In the genomic region with DNA sequence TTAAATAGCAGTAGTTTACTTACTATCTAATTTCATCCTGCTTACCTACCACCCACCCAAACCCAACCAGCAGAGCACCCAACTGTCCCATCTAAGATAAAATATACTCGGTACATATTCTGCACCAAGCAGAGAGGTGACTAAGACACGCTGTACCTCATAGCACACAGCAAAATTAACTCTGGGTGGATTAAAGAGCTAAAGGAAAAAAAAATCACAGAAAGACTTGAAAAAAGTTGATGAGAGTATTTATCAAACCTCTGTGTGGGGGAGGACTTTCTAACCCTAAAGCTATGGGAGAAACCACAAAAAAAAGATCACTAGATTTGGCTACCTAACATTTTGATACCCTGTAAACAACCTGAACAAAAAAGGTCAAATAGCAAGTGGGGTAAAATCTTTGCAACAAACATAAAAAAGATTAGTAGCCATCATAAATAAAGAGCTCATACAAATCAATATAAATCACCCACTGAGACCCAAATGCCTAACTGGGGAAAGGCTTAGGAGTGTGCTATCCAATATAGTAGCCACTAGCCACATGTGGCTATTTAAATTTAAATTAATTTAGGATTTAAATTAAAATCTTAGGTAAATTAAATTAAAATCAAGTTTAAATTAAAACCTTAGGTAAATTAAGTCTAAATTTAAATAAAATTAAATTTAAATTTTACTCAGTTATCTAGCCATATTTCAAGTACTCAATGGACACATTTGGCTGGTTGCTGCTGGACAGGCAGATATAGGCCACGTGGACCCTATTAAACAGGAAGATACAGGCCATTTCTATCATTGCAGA, we compare ENCODE assay signal across 27 cellular contexts. TPM values are rescaled to one million over a fixed set of nuclear protein-coding genes. Genes with fewer than 3 reads are reported as not detected.
DNase-seq lines count a peak whose midpoint lies in the region; ATAC-seq and TF ChIP-seq lines count a peak whose summit lies in the region.
"Had no signal": no experiment of that assay in that cellular context is flagged by ENCODE, and none has a peak within 500 bp of the region (broad histone marks: within the 10 kb centered on the region; RNA-seq: fewer than 3 reads in every experiment).

No MANE protein-coding gene starts in this region.

- CTCF ChIA-PET in activated CD4-positive, alpha-beta T cell treated with anti-CD3 and anti-CD28 coated beads, Interleukin-2, amount 10 ng/mL, durations not matched to agents 7 days and 5 days (lab: Charles Lee), result interaction anchor here (0.8 to 3.0 kb wide), 8 partner anchors 9 to 99 kb away, joined by 3 to 9 read pairs (median 4); no protein-coding TSS in a partner anchor
- CTCF ChIA-PET in CD8-positive, alpha-beta memory T cell (lab: Charles Lee), result interaction anchor here (0.6 to 1.8 kb wide), 6 partner anchors 25 to 54 kb away, joined by 3 to 5 read pairs (median 4); a partner anchor contains a TSS
- CTCF ChIA-PET in naive thymus-derived CD4-positive, alpha-beta T cell (lab: Charles Lee), result interaction anchor here (0.7 to 1.5 kb wide), 6 partner anchors 10 to 105 kb away, joined by 3 to 5 read pairs (median 3); a partner anchor contains a TSS

- peaks cover 82% of the 10 kb centered on the region for H3K4me1 ChIP-seq in CD8-positive, alpha-beta memory T cell (ENCODE audit: insufficient read depth, low read length)
- peaks cover 28 to 84% of the 10 kb centered on the region in 2 donors for H3K4me1 ChIP-seq in naive thymus-derived CD4-positive, alpha-beta T cell (ENCODE audit: control insufficient read depth in 2 of 2, insufficient read depth in 2 of 2, low read length in 2 of 2)
- no peaks in the 10 kb centered on the region for H3K4me1 ChIP-seq in right lobe of liver
- H3K4me1 ChIP-seq: A549 had no signal

- no peak for TF ChIP-seq POLR2A in right lobe of liver (IDR thresholded peaks at IDR 0.05)

- no peaks in the 10 kb centered on the region for H3K9me3 Mint-ChIP-seq in activated CD4-positive, alpha-beta T cell treated with anti-CD3 and anti-CD28 coated beads, Interleukin-2, amount 10 ng/mL, durations not matched to agents 7 days and 5 days
- no peaks in the 10 kb centered on the region for H3K9me3 Mint-ChIP-seq in CD8-positive, alpha-beta memory T cell
- no peaks in the 10 kb centered on the region for H3K9me3 Mint-ChIP-seq in activated T-helper 17 cell treated with anti-CD3 and anti-CD28 coated beads, Interleukin-2, amount 50 U/mL, for 72 hours
- no peaks in the 10 kb centered on the region for H3K9me3 Mint-ChIP-seq in naive thymus-derived CD4-positive, alpha-beta T cell
- H3K9me3 Mint-ChIP-seq: memory B cell had no signal

- peak; percentile 66 for ATAC-seq in activated T-helper 17 cell treated with anti-CD3 and anti-CD28 coated beads, Interleukin-2, amount 50 U/mL, for 72 hours (replicated peaks)
- peak; percentile 49 for ATAC-seq in naive thymus-derived CD4-positive, alpha-beta T cell
- ATAC-seq in right lobe of liver, result no peak
- ATAC-seq: psoas muscle had no signal

- H3K36me3 Mint-ChIP-seq in activated CD4-positive, alpha-beta T cell treated with anti-CD3 and anti-CD28 coated beads, Interleukin-2, amount 10 ng/mL, durations not matched to agents 7 days and 5 days (ENCODE audit: low read depth), result peaks cover 29% of the 10 kb centered on the region
- peaks cover 0 to 3% (median 0%) of the 10 kb centered on the region in 3 donors for H3K36me3 Mint-ChIP-seq in CD8-positive, alpha-beta memory T cell
- peaks cover 100% of the 10 kb centered on the region for H3K36me3 Mint-ChIP-seq in activated T-helper 17 cell treated with anti-CD3 and anti-CD28 coated beads, Interleukin-2, amount 50 U/mL, for 72 hours (ENCODE audit: low read depth)
- H3K36me3 Mint-ChIP-seq in naive thymus-derived CD4-positive, alpha-beta T cell, result peaks cover 0 to 22% (median 0%) of the 10 kb centered on the region in 5 donors
- H3K36me3 Mint-ChIP-seq: memory B cell had no signal

- no peak overlapping the region for H3K4me3 ChIP-seq in CD8-positive, alpha-beta memory T cell (ENCODE audit: low read length)
- H3K4me3 ChIP-seq in naive thymus-derived CD4-positive, alpha-beta T cell (ENCODE audit: low read length), result no peak overlapping the region
- no peak overlapping the region for H3K4me3 ChIP-seq in right lobe of liver
- H3K4me3 ChIP-seq: A549, heart right ventricle, psoas muscle, uterus had no signal

- no peak for DNase-seq in activated CD4-positive, alpha-beta T cell treated with anti-CD3 and anti-CD28 coated beads, Interleukin-2, amount 10 ng/mL, durations not matched to agents 7 days and 5 days
- DNase-seq in activated CD4-positive, alpha-beta T cell treated with anti-CD3 and anti-CD28 coated beads, Interleukin-2, amount 50 U/mL, for 1 hour, result no peak
- peak in 1 of 5 donors; percentile 41 for DNase-seq in CD8-positive, alpha-beta memory T cell
- peak in 7 of 9 donors; percentile 40 to 71 (median 55) for DNase-seq in naive thymus-derived CD4-positive, alpha-beta T cell
- DNase-seq in NCI-H510A (lab: John Stamatoyannopoulos, UW) (no peak), DMS153 (lab: John Stamatoyannopoulos, UW) (no peak), right lobe of liver (no peak)
- DNase-seq: activated CD4-positive, CD25-positive, alpha-beta regulatory T cell; effector CD4-positive, alpha-beta T cell; erythroblast; left cardiac atrium; NCI-H1092 treated with DMSO at 0.1 percent for 48 hours; NCI-H2029 treated with DMSO at 0.1 percent for 48 hours; NCI-H2227 treated with DMSO at 0.1 percent for 48 hours; NCI-H774; psoas muscle; uterus had no signal

- H3K4me3 Mint-ChIP-seq in activated CD4-positive, alpha-beta T cell treated with anti-CD3 and anti-CD28 coated beads, Interleukin-2, amount 10 ng/mL, durations not matched to agents 7 days and 5 days, result peak overlapping the region; percentile 69
- peak overlapping the region; percentile 37 to 80 (median 56) for H3K4me3 Mint-ChIP-seq in CD8-positive, alpha-beta memory T cell
- H3K4me3 Mint-ChIP-seq in activated T-helper 17 cell treated with anti-CD3 and anti-CD28 coated beads, Interleukin-2, amount 50 U/mL, for 72 hours, result peak overlapping the region; percentile 80
- H3K4me3 Mint-ChIP-seq in naive thymus-derived CD4-positive, alpha-beta T cell, result peak overlapping the region; percentile 10 to 88 (median 73)
- H3K4me3 Mint-ChIP-seq: memory B cell had no signal

- POLR2A ChIA-PET in activated CD4-positive, alpha-beta T cell treated with anti-CD3 and anti-CD28 coated beads, Interleukin-2, amount 10 ng/mL, durations not matched to agents 7 days and 5 days (lab: Charles Lee), result interaction anchor here (1.3 kb wide), 1 partner anchor 11 kb away, joined by 4 read pairs; no protein-coding TSS in a partner anchor
- POLR2A ChIA-PET in CD8-positive, alpha-beta memory T cell (lab: Charles Lee), result interaction anchor here (0.5 to 1.2 kb wide), 6 partner anchors 14 to 90 kb away, joined by 3 to 4 read pairs (median 3); no protein-coding TSS in a partner anchor
- POLR2A ChIA-PET in naive thymus-derived CD4-positive, alpha-beta T cell (lab: Charles Lee), result interaction anchor here (0.6 to 19.7 kb wide), 25 partner anchors 11 to 1747 kb away, joined by 3 to 233 read pairs (median 5); no protein-coding TSS in a partner anchor

- WGBS in right lobe of liver (ENCODE audit: insufficient coverage, low coverage, low lambda C conversion rate, missing lambda C conversion rate), result 71% methylated on average over 3 of the region's 3 CpGs

- H3K27me3 Mint-ChIP-seq in activated CD4-positive, alpha-beta T cell treated with anti-CD3 and anti-CD28 coated beads, Interleukin-2, amount 10 ng/mL, durations not matched to agents 7 days and 5 days, result no peaks in the 10 kb centered on the region
- H3K27me3 Mint-ChIP-seq in CD8-positive, alpha-beta memory T cell, result peaks cover 0 to 1% of the 10 kb centered on the region in 2 donors
- no peaks in the 10 kb centered on the region for H3K27me3 Mint-ChIP-seq in activated T-helper 17 cell treated with anti-CD3 and anti-CD28 coated beads, Interleukin-2, amount 50 U/mL, for 72 hours
- no peaks in the 10 kb centered on the region for H3K27me3 Mint-ChIP-seq in naive thymus-derived CD4-positive, alpha-beta T cell
- H3K27me3 Mint-ChIP-seq: memory B cell had no signal

- TF ChIP-seq CTCF in right lobe of liver (IDR thresholded peaks at IDR 0.05), result no peak

- H3K27ac Mint-ChIP-seq in activated CD4-positive, alpha-beta T cell treated with anti-CD3 and anti-CD28 coated beads, Interleukin-2, amount 10 ng/mL, durations not matched to agents 7 days and 5 days, result peak overlapping the region; percentile 99
- peak overlapping the region; percentile 78 to 96 (median 90) for H3K27ac Mint-ChIP-seq in CD8-positive, alpha-beta memory T cell
- peak overlapping the region; percentile 94 for H3K27ac Mint-ChIP-seq in activated T-helper 17 cell treated with anti-CD3 and anti-CD28 coated beads, Interleukin-2, amount 50 U/mL, for 72 hours
- H3K27ac Mint-ChIP-seq in naive thymus-derived CD4-positive, alpha-beta T cell, result peak overlapping the region; percentile 84 to 100 (median 97)
- H3K27ac Mint-ChIP-seq: memory B cell had no signal

- intact Hi-C loops in naive thymus-derived CD4-positive, alpha-beta T cell (cut with micrococcal nuclease), result loop anchor here (1.0 to 5.0 kb wide), 5 partner anchors 10 to 90 kb away; no protein-coding TSS in a partner anchor
- intact Hi-C loops in right lobe of liver (cut with DNase I), result no loop called here

- H3K27me3 ChIP-seq in CD8-positive, alpha-beta memory T cell (ENCODE audit: insufficient read depth, low read length, poor library complexity, severe bottlenecking), result no peaks in the 10 kb centered on the region
- H3K27me3 ChIP-seq in naive thymus-derived CD4-positive, alpha-beta T cell (ENCODE audit: control insufficient read depth in 2 of 2, insufficient read depth in 2 of 2, low read length in 2 of 2), result no peaks in the 10 kb centered on the region
- H3K27me3 ChIP-seq in right lobe of liver, result no peaks in the 10 kb centered on the region
- H3K27me3 ChIP-seq: uterus had no signal

- no peak overlapping the region for H3K27ac ChIP-seq in CD8-positive, alpha-beta memory T cell (ENCODE audit: low read depth, low read length)
- H3K27ac ChIP-seq in naive thymus-derived CD4-positive, alpha-beta T cell (ENCODE audit: low read depth, low read length), result peak overlapping the region; percentile 63
- no peak overlapping the region for H3K27ac ChIP-seq in right lobe of liver
- H3K27ac ChIP-seq: A549, psoas muscle, uterus had no signal

- no peaks in the 10 kb centered on the region for H3K9me3 ChIP-seq in CD8-positive, alpha-beta memory T cell (ENCODE audit: low read length)
- no peaks in the 10 kb centered on the region for H3K9me3 ChIP-seq in naive thymus-derived CD4-positive, alpha-beta T cell (ENCODE audit: control insufficient read depth in 2 of 3, low read length in 3 of 3)
- H3K9me3 ChIP-seq in right lobe of liver, result no peaks in the 10 kb centered on the region
- H3K9me3 ChIP-seq: A549, uterus had no signal

- no peaks in the 10 kb centered on the region for H3K36me3 ChIP-seq in CD8-positive, alpha-beta memory T cell (ENCODE audit: insufficient read depth, low read length)
- H3K36me3 ChIP-seq in naive thymus-derived CD4-positive, alpha-beta T cell (ENCODE audit: control insufficient read depth in 2 of 3, insufficient read depth in 3 of 3, low read length in 3 of 3), result no peaks in the 10 kb centered on the region
- H3K36me3 ChIP-seq in right lobe of liver, result no peaks in the 10 kb centered on the region
- H3K36me3 ChIP-seq: heart right ventricle, uterus had no signal

- H3K4me1 Mint-ChIP-seq in activated CD4-positive, alpha-beta T cell treated with anti-CD3 and anti-CD28 coated beads, Interleukin-2, amount 10 ng/mL, durations not matched to agents 7 days and 5 days, result peaks cover 91% of the 10 kb centered on the region
- peaks cover 52 to 87% (median 85%) of the 10 kb centered on the region in 3 donors for H3K4me1 Mint-ChIP-seq in CD8-positive, alpha-beta memory T cell
- H3K4me1 Mint-ChIP-seq in activated T-helper 17 cell treated with anti-CD3 and anti-CD28 coated beads, Interleukin-2, amount 50 U/mL, for 72 hours, result peaks cover 40% of the 10 kb centered on the region
- H3K4me1 Mint-ChIP-seq in naive thymus-derived CD4-positive, alpha-beta T cell, result peaks cover 53 to 99% (median 88%) of the 10 kb centered on the region in 7 donors

RNA-seq across cellular contexts. Expression of a gene that starts 25.6 kb away (rescaled TPM):
- total RNA-seq in activated CD4-positive, alpha-beta T cell treated with anti-CD3 and anti-CD28 coated beads, Interleukin-2, amount 10 ng/mL, durations not matched to agents 7 days and 5 days, result 100 to 1,000 TPM; 379 to 405 TPM
- total RNA-seq in CD8-positive, alpha-beta memory T cell, result 100 to 1,000 TPM; 169 to 175 TPM
- polyA plus RNA-seq in CD8-positive, alpha-beta memory T cell, result 156 TPM
- total RNA-seq in activated T-helper 17 cell treated with anti-CD3 and anti-CD28 coated beads, Interleukin-2, amount 50 U/mL, for 72 hours, result 100 to 1,000 TPM; 231 to 476 TPM
- 100 to 1,000 TPM; 180 to 399 (median 224) TPM for total RNA-seq in naive thymus-derived CD4-positive, alpha-beta T cell
- 100 to 1,000 TPM; 217 to 371 TPM for polyA plus RNA-seq in naive thymus-derived CD4-positive, alpha-beta T cell
- under 1 TPM; 0.12 to 0.56 (median 0.35) TPM for total RNA-seq in right lobe of liver
- total RNA-seq: Calu3, fibroblast of villous mesenchyme, H1, myocyte, OCI-LY7, temporal lobe had no signal
- polyA plus RNA-seq: A549, H1 had no signal

Comparison
In these comparisons a context has a peak if more than half of its experiments do, and no peak if none do; other contexts are left out.
1. DNase-seq: peak in naive thymus-derived CD4-positive, alpha-beta T cell (7 of 9); none in activated CD4-positive, alpha-beta T cell treated with anti-CD3 and anti-CD28 coated beads, Interleukin-2, amount 10 ng/mL, durations not matched to agents 7 days and 5 days (single experiment), activated CD4-positive, alpha-beta T cell treated with anti-CD3 and anti-CD28 coated beads, Interleukin-2, amount 50 U/mL, for 1 hour (single experiment), NCI-H510A (single experiment), DMS153 (single experiment) and right lobe of liver (0 of 3).
2. ATAC-seq: peak in activated T-helper 17 cell treated with anti-CD3 and anti-CD28 coated beads, Interleukin-2, amount 50 U/mL, for 72 hours (single experiment) and naive thymus-derived CD4-positive, alpha-beta T cell (single experiment); none in right lobe of liver (0 of 4).
3. RNA of a gene that starts 25.6 kb away (total RNA-seq): 231 to 476 TPM in activated T-helper 17 cell treated with anti-CD3 and anti-CD28 coated beads, Interleukin-2, amount 50 U/mL, for 72 hours, 379 to 405 TPM in activated CD4-positive, alpha-beta T cell treated with anti-CD3 and anti-CD28 coated beads, Interleukin-2, amount 10 ng/mL, durations not matched to agents 7 days and 5 days, 180 to 399 TPM in naive thymus-derived CD4-positive, alpha-beta T cell and 169 to 175 TPM in CD8-positive, alpha-beta memory T cell; 0.12 to 0.56 TPM in right lobe of liver; every median in the first group is over 100 times any median in the second.
4. intact Hi-C loops: an anchor here in naive thymus-derived CD4-positive, alpha-beta T cell (1.0 to 5.0 kb wide); none called in right lobe of liver.
5. Peak in every context shown above with its lines, with median percentiles within 50 percentile points of each other: H3K27ac Mint-ChIP-seq and H3K4me3 Mint-ChIP-seq.